In the genomic region with DNA sequence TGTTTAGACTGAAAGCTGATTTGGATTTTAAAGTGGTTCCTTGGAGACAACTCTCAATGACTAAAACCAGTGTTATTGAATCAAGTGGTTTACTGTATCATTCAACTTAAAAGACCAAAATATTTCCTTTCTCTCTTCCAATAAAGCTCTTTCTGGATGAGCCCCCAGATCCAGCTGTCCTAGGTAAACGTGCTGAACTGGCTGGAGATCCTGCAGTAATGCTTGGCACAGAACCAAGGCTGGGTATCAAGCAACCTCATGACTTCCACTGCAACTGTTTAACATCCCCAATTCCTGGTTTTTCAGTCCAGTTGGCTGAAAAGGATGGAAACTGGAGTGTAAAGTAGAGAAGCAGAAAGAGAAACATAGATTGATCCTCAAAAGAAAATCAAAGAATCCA, we compare ENCODE assay signal across 21 cellular contexts. TPM values are rescaled to one million over a fixed set of nuclear protein-coding genes. Genes with fewer than 3 reads are reported as not detected.
A peak's percentile ranks its signal among the peaks of the same experiment; 100 is the strongest.
DNase-seq lines count a peak whose midpoint lies in the region; ATAC-seq, FAIRE-seq and TF ChIP-seq lines count a peak whose summit lies in the region.
"Had no signal": no experiment of that assay in that cellular context is flagged by ENCODE, and none has a peak within 500 bp of the region (broad histone marks: within the 10 kb centered on the region; RNA-seq: fewer than 3 reads in every experiment).

No MANE protein-coding gene starts in this region.

- POLR2A ChIA-PET in CD4-positive, alpha-beta memory T cell (lab: Charles Lee; ENCODE audit: partially characterized antibody), result interaction anchor here (3.1 kb wide), 1 partner anchor 51 kb away, joined by 16 read pairs; the partner anchor contains the start of gene VIPR1

- intact Hi-C loops in CD4-positive, alpha-beta memory T cell (cut with micrococcal nuclease), result loop anchor here (10.0 kb wide), 1 partner anchor 658 kb away; no protein-coding TSS in a partner anchor

- H3K27ac Mint-ChIP-seq in CD4-positive, alpha-beta memory T cell, result peak overlapping the region in 5 of 7 donors; percentile 41 to 96 (median 91)

- H3K9me3 Mint-ChIP-seq in CD4-positive, alpha-beta memory T cell, result no peaks in the 10 kb centered on the region
- H3K9me3 Mint-ChIP-seq: CD4-positive, CD25-positive, alpha-beta regulatory T cell; IgD-negative memory B cell had no signal

- FAIRE-seq in D721Med (lab: Jason Lieb, UNC), result no peak
- FAIRE-seq: GM12892, H1 had no signal

- CTCF ChIA-PET in CD4-positive, alpha-beta memory T cell (lab: Charles Lee; ENCODE audit: partially characterized antibody), result interaction anchor here (0.8 to 40.6 kb wide), 3 partner anchors 20 to 111 kb away, joined by 3 to 1823 read pairs (median 3); partner anchors contain the start of gene VIPR1

- ATAC-seq in GM21526 (IDR thresholded peaks at IDR 0.05; ENCODE audit: low FRiP score, unreplicated experiment), result no peak
- ATAC-seq: HCT116 had no signal

- H3K4me3 ChIP-seq in CD4-positive, alpha-beta memory T cell (ENCODE audit: low read length in 2 of 2), result no peak overlapping the region
- H3K4me3 ChIP-seq: SK-N-MC had no signal

- H3K27ac ChIP-seq in CD4-positive, alpha-beta memory T cell (ENCODE audit: low read depth, low read length), result no peak overlapping the region
- H3K27ac ChIP-seq in VCaP, result peak overlapping the region; percentile 52
- H3K27ac ChIP-seq: RWPE1, SK-N-MC had no signal

- peaks cover 42% of the 10 kb centered on the region for H3K4me1 ChIP-seq in CD4-positive, alpha-beta memory T cell (ENCODE audit: insufficient read depth, low read length)

- peaks cover 45 to 55% of the 10 kb centered on the region in 2 donors for H3K36me3 Mint-ChIP-seq in CD4-positive, alpha-beta memory T cell

- H3K27me3 ChIP-seq in CD4-positive, alpha-beta memory T cell (ENCODE audit: insufficient read depth, low read length), result no peaks in the 10 kb centered on the region

- peak overlapping the region in 1 of 8 donors; percentile 39 for H3K4me3 Mint-ChIP-seq in CD4-positive, alpha-beta memory T cell
- H3K4me3 Mint-ChIP-seq: IgD-negative memory B cell had no signal

- no peaks in the 10 kb centered on the region for H3K27me3 Mint-ChIP-seq in CD4-positive, alpha-beta memory T cell
- H3K27me3 Mint-ChIP-seq: CD4-positive, CD25-positive, alpha-beta regulatory T cell; IgD-negative memory B cell had no signal

- no peak for DNase-seq in CD4-positive, alpha-beta memory T cell
- DNase-seq in G401 (ENCODE audit: low spot score) (peak; percentile 51), pons (ENCODE audit: low spot score) (peak; percentile 12), D721Med (ENCODE audit: insufficient read length, low spot score) (no peak), KG1 (lab: John Stamatoyannopoulos, UW) (no peak)
- DNase-seq: CD4-positive, CD25-positive, alpha-beta regulatory T cell; DMS153; Kasumi-1; NCI-H1694; NCI-H446 treated with DMSO at 0.1 percent for 48 hours; NCI-H526 treated with DMSO at 0.1 percent for 48 hours; SHP77 treated with DMSO at 0.1 percent for 48 hours had no signal

- no peaks in the 10 kb centered on the region for H3K9me3 ChIP-seq in CD4-positive, alpha-beta memory T cell (ENCODE audit: control insufficient read depth in 1 of 2, low read length in 2 of 2)

- peaks cover 23% of the 10 kb centered on the region for H3K36me3 ChIP-seq in CD4-positive, alpha-beta memory T cell (ENCODE audit: insufficient read depth, low read length)

- peaks cover 29 to 69% (median 49%) of the 10 kb centered on the region in 4 donors for H3K4me1 Mint-ChIP-seq in CD4-positive, alpha-beta memory T cell

- in situ Hi-C loops in G401 (cut with HindIII; ENCODE audit: low sequenced_read_pairs), result no loop called here

- TF ChIP-seq CTCF in VCaP (conservative IDR thresholded peaks at IDR 0.05) (no peak), D721Med (IDR thresholded peaks at IDR 0.05; ENCODE audit: insufficient read depth, missing control alignments) (no peak)

RNA-seq across cellular contexts. Expression of gene SEC22C, which starts 28.9 kb away (rescaled TPM):
- total RNA-seq in CD4-positive, alpha-beta memory T cell, result 10 to 100 TPM; 55.8 to 56.6 TPM
- polyA plus RNA-seq in CD4-positive, alpha-beta memory T cell, result 10 to 100 TPM; 53.1 to 70.3 TPM
- total RNA-seq in G401 (2014; rRNA removed; shearing (Covaris generic)), result 83.4 and 84.3 TPM in 2 replicates

RNA-seq across cellular contexts. Expression of gene SS18L2, which starts 37.8 kb away (rescaled TPM):
- 10 to 100 TPM; 51.0 to 61.9 TPM for total RNA-seq in CD4-positive, alpha-beta memory T cell
- polyA plus RNA-seq in CD4-positive, alpha-beta memory T cell, result 100 to 1,000 TPM; 150 to 159 TPM
- total RNA-seq in G401 (2014; rRNA removed; shearing (Covaris generic)), result 41.1 and 45.8 TPM in 2 replicates

RNA-seq across cellular contexts. Expression of gene NKTR, which starts 47.7 kb away (rescaled TPM):
- total RNA-seq in CD4-positive, alpha-beta memory T cell, result 100 to 1,000 TPM; 256 to 269 TPM
- 10 to 100 TPM in 1 of 2 donors, 1 to 10 TPM in 1; 8.9 to 23.2 TPM for polyA plus RNA-seq in CD4-positive, alpha-beta memory T cell
- total RNA-seq in G401 (2014; rRNA removed; shearing (Covaris generic)), result 9.5 and 23.6 TPM in 2 replicates

RNA-seq across cellular contexts. Expression of gene VIPR1, which starts 50.4 kb away (rescaled TPM):
- 100 to 1,000 TPM in 1 of 2 experiments, 10 to 100 TPM in 1; 93.6 to 104 TPM for total RNA-seq in CD4-positive, alpha-beta memory T cell
- polyA plus RNA-seq in CD4-positive, alpha-beta memory T cell, result 10 to 100 TPM; 23.1 to 30.4 TPM
- 0.14 TPM in 1 of 2 replicates, not detected in the other for total RNA-seq in G401 (2014; rRNA removed; shearing (Covaris generic))
- polyA plus RNA-seq: BJ had no signal

Comparison
In these comparisons a context has a peak if more than half of its experiments do, and no peak if none do; other contexts are left out.
1. DNase-seq: peak in G401 (single experiment) and pons (single experiment); none in CD4-positive, alpha-beta memory T cell (0 of 5), D721Med (single experiment) and KG1 (single experiment).
2. RNA of gene NKTR, which starts 47.7 kb away (total RNA-seq): 256 to 269 TPM in CD4-positive, alpha-beta memory T cell; 9.5 to 23.6 TPM in G401; every median in the first group is over 10 times any median in the second.